ENCODE assay signal across 9 cellular contexts in genomic region chr2:54666741-54667639, GRCh38. TPM values are rescaled to one million over a fixed set of nuclear protein-coding genes. Genes with fewer than 3 reads are reported as not detected.
DNase-seq lines count a peak whose midpoint lies in the region; ATAC-seq and TF ChIP-seq lines count a peak whose summit lies in the region.
"Had no signal": no experiment of that assay in that cellular context is flagged by ENCODE, and none has a peak within 500 bp of the region (broad histone marks: within the 10 kb centered on the region; RNA-seq: fewer than 3 reads in every experiment).

No MANE protein-coding gene starts in this region.

- DNase-seq in activated CD4-positive, alpha-beta T cell treated with anti-CD3 and anti-CD28 coated beads for 36 hours: no peak
- no peak for DNase-seq in activated CD4-positive, alpha-beta T cell treated with anti-CD3 and anti-CD28 coated beads, Interleukin-2, amount 50 U/mL, for 1 hour
- DNase-seq in mucosa of descending colon: peak in 1 of 3 donors; percentile 37
- no peak for DNase-seq in tibial nerve (ENCODE audit: low spot score in 2 of 2)
- DNase-seq: activated effector memory CD4-positive, alpha-beta T cell treated with anti-CD3 and anti-CD28 coated beads, Interleukin-2, amount 50 U/mL, for 16 hours had no signal

- intact Hi-C loops in activated CD4-positive, alpha-beta T cell treated with anti-CD3 and anti-CD28 coated beads for 36 hours (cut with DNase I, micrococcal nuclease): loop anchor here (5.0 to 10.0 kb wide), 2 partner anchors 508 to 510 kb away; no protein-coding TSS in a partner anchor
- intact Hi-C loops in mucosa of descending colon (cut with DNase I, micrococcal nuclease): no loop called here

- peaks cover 2 to 16% of the 10 kb centered on the region in 2 donors for H3K36me3 ChIP-seq in esophagus (ENCODE audit: control insufficient read depth in 2 of 2, insufficient read depth in 2 of 2, low read length in 1 of 2)
- no peaks in the 10 kb centered on the region for H3K36me3 ChIP-seq in mucosa of descending colon (ENCODE audit: low read depth)
- peaks cover 0 to 55% (median 14%) of the 10 kb centered on the region in 3 donors for H3K36me3 ChIP-seq in tibial nerve

- peak overlapping the region; percentile 10 for H3K27ac Mint-ChIP-seq in activated CD4-positive, alpha-beta T cell treated with anti-CD3 and anti-CD28 coated beads for 36 hours

- TF ChIP-seq EP300 in tibial nerve (IDR thresholded peaks at IDR 0.05): peak in 1 of 2 donors; percentile 67

- H3K4me1 Mint-ChIP-seq in activated CD4-positive, alpha-beta T cell treated with anti-CD3 and anti-CD28 coated beads for 36 hours: peaks cover 3% of the 10 kb centered on the region

- no peak for TF ChIP-seq POLR2A in tibial nerve (IDR thresholded peaks at IDR 0.05)

- H3K36me3 Mint-ChIP-seq in activated CD4-positive, alpha-beta T cell treated with anti-CD3 and anti-CD28 coated beads for 36 hours (ENCODE audit: low read depth): peaks cover 60% of the 10 kb centered on the region

- H3K4me1 ChIP-seq in esophagus (ENCODE audit: control insufficient read depth in 2 of 2, insufficient read depth in 2 of 2, low read length in 1 of 2): peaks cover 0 to 2% of the 10 kb centered on the region in 2 donors
- H3K4me1 ChIP-seq in mucosa of descending colon (ENCODE audit: low read depth): peaks cover 6% of the 10 kb centered on the region
- H3K4me1 ChIP-seq in tibial nerve: peaks cover 5 to 79% (median 53%) of the 10 kb centered on the region in 4 donors

- H3K27me3 Mint-ChIP-seq in activated CD4-positive, alpha-beta T cell treated with anti-CD3 and anti-CD28 coated beads for 36 hours: no peaks in the 10 kb centered on the region

- H3K9me3 ChIP-seq in esophagus (ENCODE audit: control insufficient read depth in 2 of 2, insufficient read depth in 1 of 2, low read depth in 1 of 2, low read length in 1 of 2): no peaks in the 10 kb centered on the region
- H3K9me3 ChIP-seq in mucosa of descending colon: no peaks in the 10 kb centered on the region
- no peaks in the 10 kb centered on the region for H3K9me3 ChIP-seq in tibial nerve

- no peak for ATAC-seq in activated CD4-positive, alpha-beta T cell treated with anti-CD3 and anti-CD28 coated beads for 36 hours
- ATAC-seq in mucosa of descending colon: peak; percentile 4
- ATAC-seq in HG03565 (IDR thresholded peaks at IDR 0.05; ENCODE audit: unreplicated experiment): no peak
- no peak for ATAC-seq in HG02678 (IDR thresholded peaks at IDR 0.05; ENCODE audit: unreplicated experiment)
- ATAC-seq in HG02884 (IDR thresholded peaks at IDR 0.05; ENCODE audit: unreplicated experiment): no peak

- H3K27me3 ChIP-seq in esophagus (ENCODE audit: control insufficient read depth in 1 of 2, insufficient read depth in 2 of 2, low read length in 2 of 2): no peaks in the 10 kb centered on the region
- H3K27me3 ChIP-seq in tibial nerve: no peaks in the 10 kb centered on the region

- H3K9me3 Mint-ChIP-seq in activated CD4-positive, alpha-beta T cell treated with anti-CD3 and anti-CD28 coated beads for 36 hours (ENCODE audit: low read depth): no peaks in the 10 kb centered on the region

- TF ChIP-seq CTCF in mucosa of descending colon (IDR thresholded peaks at IDR 0.05): no peak
- no peak for TF ChIP-seq CTCF in tibial nerve (IDR thresholded peaks at IDR 0.05)

- POLR2A ChIA-PET in activated CD4-positive, alpha-beta T cell treated with anti-CD3 and anti-CD28 coated beads for 36 hours (lab: Charles Lee): no interaction called here

- H3K27ac ChIP-seq in esophagus (ENCODE audit: low read depth in 2 of 2, low read length in 1 of 2): peak overlapping the region; percentile 68 to 79
- peak overlapping the region; percentile 18 to 93 (median 75) for H3K27ac ChIP-seq in tibial nerve

- CTCF ChIA-PET in activated CD4-positive, alpha-beta T cell treated with anti-CD3 and anti-CD28 coated beads for 36 hours (lab: Charles Lee): interaction anchor here (0.5 to 9.3 kb wide), 25 partner anchors 10 to 498 kb away, joined by 3 to 222 read pairs (median 5); no protein-coding TSS in a partner anchor

- 48 to 52% methylated on average over 10 of the region's 10 CpGs for WGBS in esophagus, 2 donors
- 18 to 38% methylated on average over 10 of the region's 10 CpGs for WGBS in tibial nerve, 2 donors

- no peak overlapping the region for H3K4me3 Mint-ChIP-seq in activated CD4-positive, alpha-beta T cell treated with anti-CD3 and anti-CD28 coated beads for 36 hours

- H3K4me3 ChIP-seq in esophagus (ENCODE audit: low read depth in 1 of 2, low read length in 2 of 2) (no peak overlapping the region), mucosa of descending colon (no peak overlapping the region), tibial nerve (no peak overlapping the region)

RNA-seq across cellular contexts. Expression of gene EML6, which starts 56.5 kb away (rescaled TPM):
- under 1 TPM; 0.16 to 0.30 TPM for total RNA-seq in activated CD4-positive, alpha-beta T cell treated with anti-CD3 and anti-CD28 coated beads for 36 hours
- polyA plus RNA-seq in esophagus: 1 to 10 TPM in 1 of 2 donors, under 1 TPM in 1; 0.88 to 1.3 TPM
- total RNA-seq in mucosa of descending colon (1 to 10 TPM; 3.4 to 7.3 (median 5.3) TPM), tibial nerve (10 to 100 TPM in 1 of 4 donors, under 1 TPM in 3; 0.60 to 18.0 (median 0.93) TPM)

Comparison
In these comparisons a context has a peak if more than half of its experiments do, and no peak if none do; other contexts are left out.
1. intact Hi-C loops: an anchor here in activated CD4-positive, alpha-beta T cell treated with anti-CD3 and anti-CD28 coated beads for 36 hours (5.0 to 10.0 kb wide); none called in mucosa of descending colon.